ENCODE assay signal across 1 cellular context in genomic region chr7:127512587-127512986, GRCh38.
TF ChIP-seq lines count a peak whose summit lies in the region.

No MANE protein-coding gene starts in this region.

TF ChIP-seq in H1, 55 proteins besides CTCF, POLR2A, EP300 and RAD21:
- TF ChIP-seq ASH2L (IDR thresholded peaks at IDR 0.05; ENCODE audit: low read length) (no peak), BACH1 (IDR thresholded peaks at IDR 0.05; ENCODE audit: low read length) (no peak), NRF1 (IDR thresholded peaks at IDR 0.05; ENCODE audit: low read depth, low read length) (no peak), TEAD4 (IDR thresholded peaks at IDR 0.05; ENCODE audit: low read depth, low read length) (no peak), BRCA1 (IDR thresholded peaks at IDR 0.05; ENCODE audit: low read depth, low read length) (no peak), TAF1 (IDR thresholded peaks at IDR 0.05; ENCODE audit: low read depth, low read length) (no peak), YY1 (IDR thresholded peaks at IDR 0.05; ENCODE audit: low read depth, low read length) (no peak), CEBPB (IDR thresholded peaks at IDR 0.05; ENCODE audit: low read depth, low read length) (no peak), RXRA (IDR thresholded peaks at IDR 0.05; ENCODE audit: insufficient read depth, low read depth, low read length) (no peak), SP2 (IDR thresholded peaks at IDR 0.05; ENCODE audit: low read length) (no peak), SAP30 (IDR thresholded peaks at IDR 0.05; ENCODE audit: insufficient read depth, insufficient replicate concordance, low read length) (no peak), SP4 (IDR thresholded peaks at IDR 0.05; ENCODE audit: low read length) (no peak), GABPA (IDR thresholded peaks at IDR 0.05; ENCODE audit: borderline replicate concordance, insufficient read depth, low read length) (no peak), RNF2 (IDR thresholded peaks at IDR 0.05; ENCODE audit: borderline replicate concordance, low read depth, low read length, missing control alignments, poor library complexity, severe bottlenecking) (no peak), HDAC6 (IDR thresholded peaks at IDR 0.05; ENCODE audit: low read depth, low read length) (no peak), KDM1A (IDR thresholded peaks at IDR 0.05; ENCODE audit: borderline replicate concordance, low read length) (no peak), MAX (IDR thresholded peaks at IDR 0.05) (no peak), E2F6 (IDR thresholded peaks at IDR 0.05) (no peak)
